9 cellular contexts compared by ENCODE assay signal in the genomic region with DNA sequence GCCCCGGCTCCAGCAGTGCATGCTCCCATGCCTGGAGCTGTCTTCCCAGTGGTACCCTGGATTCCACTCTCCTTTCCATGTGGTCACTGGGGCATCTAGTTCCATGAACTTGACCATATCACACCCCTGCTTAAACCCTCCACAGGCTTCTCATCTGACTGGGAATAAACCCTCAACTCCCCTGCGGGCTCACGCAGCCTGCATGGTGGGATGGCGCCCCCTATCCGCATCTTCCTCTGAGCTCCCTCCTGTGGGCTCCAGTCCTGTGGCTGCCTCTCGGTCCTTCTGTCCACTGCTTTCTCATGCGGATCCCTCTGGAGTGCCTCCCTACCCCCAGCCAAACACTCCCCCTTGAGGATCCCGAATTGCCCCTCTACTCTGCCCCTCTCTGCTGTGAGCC. TPM values are rescaled to one million over a fixed set of nuclear protein-coding genes. Genes with fewer than 3 reads are reported as not detected.
DNase-seq lines count a peak whose midpoint lies in the region; TF ChIP-seq lines count a peak whose summit lies in the region.
"Had no signal": no experiment of that assay in that cellular context is flagged by ENCODE, and none has a peak within 500 bp of the region (broad histone marks: within the 10 kb centered on the region; RNA-seq: fewer than 3 reads in every experiment).

No MANE protein-coding gene starts in this region.

- peak; percentile 66 for DNase-seq in activated effector memory CD4-positive, alpha-beta T cell treated with anti-CD3 and anti-CD28 coated beads, Interleukin-2, amount 50 U/mL, for 16 hours
- DNase-seq in activated effector memory CD4-positive, alpha-beta T cell treated with Interleukin-2 at 50 U/mL for 16 hours = no peak
- DNase-seq in NCI-H1694 treated with DMSO at 0.1 percent for 48 hours (lab: John Stamatoyannopoulos, UW) (peak; percentile 55), brain microvascular endothelial cell (peak; percentile 25), smooth muscle cell (lab: John Stamatoyannopoulos, UW; ENCODE audit: unreplicated experiment) (no peak), GOT3 (lab: John Stamatoyannopoulos, UW) (no peak), HCEC 1CT (no peak), ureter (ENCODE audit: low spot score) (no peak)

- H3K27ac ChIP-seq in brain microvascular endothelial cell = no peak overlapping the region
- no peak overlapping the region for H3K27ac ChIP-seq in smooth muscle cell (ENCODE audit: low read depth)

- no peak overlapping the region for H3K9ac ChIP-seq in smooth muscle cell (ENCODE audit: low read depth)

- no peak overlapping the region for H2AFZ ChIP-seq in smooth muscle cell (ENCODE audit: low read depth)

- no peaks in the 10 kb centered on the region for H4K20me1 ChIP-seq in smooth muscle cell (ENCODE audit: low read depth)

- no peaks in the 10 kb centered on the region for H3K9me3 ChIP-seq in smooth muscle cell (replicated peaks; ENCODE audit: low read depth)

- peaks cover 12% of the 10 kb centered on the region for H3K4me1 ChIP-seq in smooth muscle cell (ENCODE audit: low read depth)

- H3K36me3 ChIP-seq in brain microvascular endothelial cell (replicated peaks) (no peaks in the 10 kb centered on the region), smooth muscle cell (ENCODE audit: low read depth) (no peaks in the 10 kb centered on the region)

- peak; percentile 71 for TF ChIP-seq CTCF in brain microvascular endothelial cell (IDR thresholded peaks at IDR 0.05; ENCODE audit: low read depth, low read length, missing control alignments)
- TF ChIP-seq CTCF in smooth muscle cell (IDR thresholded peaks at IDR 0.05; ENCODE audit: borderline replicate concordance, insufficient read depth, poor library complexity, severe bottlenecking) = peak; percentile 24

- H3K27me3 ChIP-seq in brain microvascular endothelial cell (replicated peaks) (peaks cover 12% of the 10 kb centered on the region), smooth muscle cell (ENCODE audit: low read depth) (no peaks in the 10 kb centered on the region)

- H3K4me2 ChIP-seq in smooth muscle cell = no peak overlapping the region

- in situ Hi-C loops in brain microvascular endothelial cell (cut with HindIII; ENCODE audit: low pct_ligation_motif_present, low sequenced_read_pairs) = no loop called here

- WGBS in smooth muscle cell (ENCODE audit: low lambda C conversion rate) = 52% methylated on average over 8 of the region's 8 CpGs

- H3F3A ChIP-seq in smooth muscle cell (ENCODE audit: low read depth) = no peaks in the 10 kb centered on the region

- H3K4me3 ChIP-seq in brain microvascular endothelial cell (ENCODE audit: low read depth, low read length) (no peak overlapping the region), smooth muscle cell (no peak overlapping the region)
- H3K4me3 ChIP-seq: lung had no signal

- H3K79me2 ChIP-seq in smooth muscle cell (ENCODE audit: low read depth) = no peaks in the 10 kb centered on the region

RNA-seq across cellular contexts. Expression of a gene that starts 41.4 kb away (rescaled TPM):
- total RNA-seq in smooth muscle cell (19.1 and 23.5 TPM in 2 replicates), ureter (41.0 TPM)
- 31.6 and 39.1 TPM in 2 replicates for polyA plus RNA-seq in smooth muscle cell

Comparison
In these comparisons a context has a peak if more than half of its experiments do, and no peak if none do; other contexts are left out.
1. DNase-seq: peak in activated effector memory CD4-positive, alpha-beta T cell treated with anti-CD3 and anti-CD28 coated beads, Interleukin-2, amount 50 U/mL, for 16 hours (single experiment), NCI-H1694 treated with DMSO at 0.1 percent for 48 hours (single experiment) and brain microvascular endothelial cell (single experiment); none in activated effector memory CD4-positive, alpha-beta T cell treated with Interleukin-2 at 50 U/mL for 16 hours (single experiment), smooth muscle cell (single experiment), GOT3 (single experiment), HCEC 1CT (single experiment) and ureter (single experiment).